8 cellular contexts compared by ENCODE assay signal in genomic region chr7:1027285-1028043, GRCh38. TPM values are rescaled to one million over a fixed set of nuclear protein-coding genes. Genes with fewer than 3 reads are reported as not detected.
DNase-seq lines count a peak whose midpoint lies in the region; ATAC-seq and TF ChIP-seq lines count a peak whose summit lies in the region.

No MANE protein-coding gene starts in this region.

- H3K4me1 ChIP-seq in fibroblast of lung (ENCODE audit: control insufficient read depth, extremely low read depth, insufficient read depth, low read length) (peaks cover 5% of the 10 kb centered on the region), neuron (ENCODE audit: insufficient read depth, low read length) (peaks cover 26% of the 10 kb centered on the region)

- no peak for TF ChIP-seq CTCF in fibroblast of lung (conservative IDR thresholded peaks at IDR 0.05 in 1 of 2, IDR thresholded peaks at IDR 0.05 in 1 of 2; ENCODE audit: low read depth in 1 of 2, low read length in 2 of 2)

- H3K9ac ChIP-seq in fibroblast of lung (ENCODE audit: insufficient read depth, low read length), result peak overlapping the region; percentile 81

- H3K79me2 ChIP-seq in fibroblast of lung (ENCODE audit: control insufficient read depth, insufficient read depth, low read length), result peaks cover 34% of the 10 kb centered on the region

- H3K4me3 ChIP-seq in fibroblast of lung (replicated peaks in 1 of 4; ENCODE audit: control extremely low read depth in 1 of 4, insufficient read depth in 1 of 4, low read depth in 3 of 4, low read length in 4 of 4), result peak overlapping the region; percentile 52 to 78 (median 72)
- peak overlapping the region; percentile 84 for H3K4me3 ChIP-seq in neuron (ENCODE audit: low read length)

- ATAC-seq in HG02970 (IDR thresholded peaks at IDR 0.05; ENCODE audit: low FRiP score, unreplicated experiment) (peak; percentile 1), T-helper 17 cell (no peak)

- no peaks in the 10 kb centered on the region for H3K27me3 ChIP-seq in fibroblast of lung (ENCODE audit: control insufficient read depth, insufficient read depth, low read length)
- no peaks in the 10 kb centered on the region for H3K27me3 ChIP-seq in neuron (ENCODE audit: insufficient read depth, low read length)

- no peaks in the 10 kb centered on the region for H3K9me3 ChIP-seq in T-helper 17 cell (ENCODE audit: control insufficient read depth, low read length, poor library complexity, severe bottlenecking)
- H3K9me3 ChIP-seq in fibroblast of lung (ENCODE audit: control insufficient read depth, insufficient read depth, low read depth, low read length), result no peaks in the 10 kb centered on the region
- peaks cover 10% of the 10 kb centered on the region for H3K9me3 ChIP-seq in neuron (ENCODE audit: low read length)

- no peaks in the 10 kb centered on the region for H4K20me1 ChIP-seq in fibroblast of lung (ENCODE audit: control insufficient read depth, extremely low read depth, insufficient read depth, low read length)

- peaks cover 5% of the 10 kb centered on the region for H3K36me3 ChIP-seq in fibroblast of lung (ENCODE audit: control insufficient read depth, insufficient read depth, low read length)
- H3K36me3 ChIP-seq in neuron (ENCODE audit: insufficient read depth, low read length), result peaks cover 33% of the 10 kb centered on the region

- H3K27ac Mint-ChIP-seq in T-helper 17 cell, result no peak overlapping the region

- H3K27ac ChIP-seq in fibroblast of lung (ENCODE audit: insufficient read depth, low read length), result peak overlapping the region; percentile 76

- peaks cover 29% of the 10 kb centered on the region for H3K4me1 Mint-ChIP-seq in T-helper 17 cell

- H2AFZ ChIP-seq in fibroblast of lung (ENCODE audit: low read length) (no peak overlapping the region), neuron (ENCODE audit: low read depth, low read length) (no peak overlapping the region)

- peak overlapping the region; percentile 74 for H3K4me3 Mint-ChIP-seq in T-helper 17 cell

- peak overlapping the region; percentile 55 for H3K4me2 ChIP-seq in fibroblast of lung (ENCODE audit: extremely low read depth, insufficient read depth, low read length)

- no peaks in the 10 kb centered on the region for H3K27me3 Mint-ChIP-seq in T-helper 17 cell

- H3K36me3 Mint-ChIP-seq in T-helper 17 cell (ENCODE audit: low read depth), result peaks cover 4% of the 10 kb centered on the region

- DNase-seq in NCI-H146 (lab: John Stamatoyannopoulos, UW) (peak; percentile 34), NCI-H146 treated with DMSO at 0.1 percent for 48 hours (lab: John Stamatoyannopoulos, UW; ENCODE audit: unreplicated experiment) (no peak), T-helper 17 cell (no peak), fibroblast of lung (ENCODE audit: low read depth in 2 of 2) (peak; percentile 43 to 51), GM19238 (ENCODE audit: insufficient read length, low spot score) (no peak), midbrain (lab: John Stamatoyannopoulos, UW) (no peak)

RNA-seq across cellular contexts. Expression of gene GPR146, which starts 16.9 kb away (rescaled TPM):
- total RNA-seq in T-helper 17 cell, result 10 to 100 TPM; 17.9 to 22.2 TPM
- 3.1 and 3.3 TPM in 2 replicates for total RNA-seq in fibroblast of lung
- polyA plus RNA-seq in fibroblast of lung, result 0.30 and 2.2 TPM in 2 replicates
- 0.27 and 0.87 TPM in 2 replicates for polyA plus RNA-seq in fibroblast of lung (2012)
- 0.44 and 18.7 TPM in 2 replicates for polyA minus RNA-seq in fibroblast of lung (ENCODE audit: low replicate concordance)

RNA-seq across cellular contexts. Expression of gene CYP2W1, which starts 44.5 kb away (rescaled TPM):
- total RNA-seq in T-helper 17 cell, result not detected
- total RNA-seq in fibroblast of lung, result not detected in 2 replicates
- polyA plus RNA-seq in fibroblast of lung, result not detected in 2 replicates
- not detected in 2 replicates for polyA plus RNA-seq in fibroblast of lung (2012)
- polyA minus RNA-seq in fibroblast of lung (ENCODE audit: low replicate concordance), result not detected in 2 replicates

RNA-seq across cellular contexts. Expression of gene COX19, which starts 52.1 kb away (rescaled TPM):
- total RNA-seq in T-helper 17 cell, result 10 to 100 TPM; 40.1 to 43.2 TPM
- 9.2 and 11.7 TPM in 2 replicates for total RNA-seq in fibroblast of lung
- 4.0 and 4.3 TPM in 2 replicates for polyA plus RNA-seq in fibroblast of lung
- 5.0 and 5.3 TPM in 2 replicates for polyA plus RNA-seq in fibroblast of lung (2012)
- 1.6 and 4.4 TPM in 2 replicates for polyA minus RNA-seq in fibroblast of lung (ENCODE audit: low replicate concordance)

Comparison
In these comparisons a context has a peak if more than half of its experiments do, and no peak if none do; other contexts are left out.
1. DNase-seq: peak in NCI-H146 (single experiment) and fibroblast of lung (2 of 2); none in NCI-H146 treated with DMSO at 0.1 percent for 48 hours (single experiment), T-helper 17 cell (0 of 3), GM19238 (single experiment) and midbrain (single experiment).